Comparison of ENCODE assay signal across 23 cellular contexts in genomic region chr1:42422672-42423236, GRCh38. TPM values are rescaled to one million over a fixed set of nuclear protein-coding genes. Genes with fewer than 3 reads are reported as not detected.
DNase-seq lines count a peak whose midpoint lies in the region; ATAC-seq and TF ChIP-seq lines count a peak whose summit lies in the region.
"Had no signal": no experiment of that assay in that cellular context is flagged by ENCODE, and none has a peak within 500 bp of the region (broad histone marks: within the 10 kb centered on the region; RNA-seq: fewer than 3 reads in every experiment).

No MANE protein-coding gene starts in this region.

- no peak overlapping the region for H3K4me3 ChIP-seq in cardiac muscle cell
- no peak overlapping the region for H3K4me3 ChIP-seq in right cardiac atrium (ENCODE audit: low read length)
- H3K4me3 ChIP-seq: A549; BLaER1 treated with 17β-estradiol and CSF1 and Interleukin-3, amounts not matched to agents 10 nM and 100 nM; GM12878; GM23338 had no signal

- no peaks in the 10 kb centered on the region for H3K27me3 ChIP-seq in cardiac muscle cell
- no peaks in the 10 kb centered on the region for H3K27me3 ChIP-seq in right cardiac atrium (ENCODE audit: control insufficient read depth, insufficient read depth)
- H3K27me3 ChIP-seq: BLaER1 treated with 17β-estradiol and CSF1 and Interleukin-3, amounts not matched to agents 10 nM and 100 nM had no signal

- intact Hi-C loops in right cardiac atrium (cut with DNase I) = no loop called here

- WGBS in right cardiac atrium = 57% methylated on average over 10 of the region's 10 CpGs

- H3K9me3 ChIP-seq in cardiac muscle cell (ENCODE audit: low read depth) (no peaks in the 10 kb centered on the region), right cardiac atrium (ENCODE audit: control insufficient read depth, low read length) (no peaks in the 10 kb centered on the region)
- H3K9me3 ChIP-seq: A549; BLaER1 treated with 17β-estradiol and CSF1 and Interleukin-3, amounts not matched to agents 10 nM and 100 nM had no signal

- no peak for ATAC-seq in right cardiac atrium
- no peak for ATAC-seq in GM19397 (IDR thresholded peaks at IDR 0.05; ENCODE audit: unreplicated experiment)
- ATAC-seq: A549, GM12878, GM23338 had no signal

- TF ChIP-seq CTCF in cardiac muscle cell (IDR thresholded peaks at IDR 0.05; ENCODE audit: low read depth, low read length) = no peak

- H3K4me1 ChIP-seq in cardiac muscle cell (ENCODE audit: low read depth) = peaks cover 54% of the 10 kb centered on the region
- peaks cover 10% of the 10 kb centered on the region for H3K4me1 ChIP-seq in right cardiac atrium (ENCODE audit: control insufficient read depth, insufficient read depth, low read length)
- H3K4me1 ChIP-seq: A549 had no signal

- no peaks in the 10 kb centered on the region for H3K36me3 ChIP-seq in cardiac muscle cell
- H3K36me3 ChIP-seq: BLaER1 treated with 17β-estradiol and CSF1 and Interleukin-3, amounts not matched to agents 10 nM and 100 nM had no signal

- in situ Hi-C loops in KBM-7 (cut with MboI; ENCODE audit: low pct_unique_long_range_greater_than_20kb, low sequenced_read_pairs) = no loop called here

- H3K27ac ChIP-seq in cardiac muscle cell (peak overlapping the region; percentile 75), right cardiac atrium (ENCODE audit: low read length) (no peak overlapping the region)
- H3K27ac ChIP-seq: A549; BLaER1 treated with 17β-estradiol and CSF1 and Interleukin-3, amounts not matched to agents 10 nM and 100 nM; parathyroid adenoma had no signal

- DNase-seq in cardiac muscle cell (ENCODE audit: low read depth in 1 of 2, low spot score in 1 of 2) (peak; percentile 6 to 74), right cardiac atrium (no peak), NCI-H187 treated with DMSO at 0.1 percent for 48 hours (lab: John Stamatoyannopoulos, UW) (peak; percentile 59), NCI-H82 (lab: John Stamatoyannopoulos, UW) (peak; percentile 75), retina (peak; percentile 62), NCI-H2029 (lab: John Stamatoyannopoulos, UW) (no peak), KBM-7 (no peak)
- DNase-seq: activated CD4-positive, alpha-beta T cell treated with anti-CD3 and anti-CD28 coated beads for 1 hour; effector CD4-positive, alpha-beta T cell; erythroblast; mesenchymal stem cell; NCI-H1930; NK-92 treated with Interleukin-12 subunit alpha and Interleukin-12 subunit beta, amount 100 ng/mL, for 24 hours; T1000 had no signal

RNA-seq across cellular contexts. Expression of gene ZMYND12, which starts 33.1 kb away (rescaled TPM):
- total RNA-seq in cardiac muscle cell (0.39 and 1.1 TPM in 2 replicates), right cardiac atrium (1 to 10 TPM in 2 of 4 donors, under 1 TPM in 2; 0.56 to 2.1 (median 1.2) TPM)
- polyA plus RNA-seq in cardiac muscle cell (0.21 and 1.9 TPM in 2 replicates), right cardiac atrium (1.7 TPM)
- total RNA-seq: activated T-helper 1 cell treated with anti-CD3 and anti-CD28 coated beads, Interleukin-12 subunit alpha, Interleukin-12 subunit beta, Interleukin-2, Interleukin-4 antibody, amounts not matched to agents 30 ng/mL and 10 ng/mL and 1 ng/mL, durations not matched to agents 14 hours and 24 hours and 36 hours; frontal cortex had no signal

RNA-seq across cellular contexts. Expression of gene PPCS, which starts 33.6 kb away (rescaled TPM):
- 54.5 and 144 TPM in 2 replicates for total RNA-seq in cardiac muscle cell
- polyA plus RNA-seq in cardiac muscle cell = 93.4 and 102 TPM in 2 replicates
- total RNA-seq in right cardiac atrium = 10 to 100 TPM; 36.6 to 46.2 (median 40.6) TPM
- polyA plus RNA-seq in right cardiac atrium = 63.5 TPM

RNA-seq across cellular contexts. Expression of gene CCDC30, which starts 40.3 kb away (rescaled TPM):
- total RNA-seq in cardiac muscle cell (1.8 and 3.2 TPM in 2 replicates), right cardiac atrium (1 to 10 TPM; 1.4 to 2.9 (median 2.3) TPM)
- polyA plus RNA-seq in cardiac muscle cell (4.2 and 7.1 TPM in 2 replicates), right cardiac atrium (0.61 TPM)

RNA-seq across cellular contexts. Expression of gene RIMKLA, which starts 42.2 kb away (rescaled TPM):
- total RNA-seq in cardiac muscle cell = 8.1 and 14.9 TPM in 2 replicates
- 16.3 and 21.8 TPM in 2 replicates for polyA plus RNA-seq in cardiac muscle cell
- 1 to 10 TPM; 3.5 to 6.5 (median 5.3) TPM for total RNA-seq in right cardiac atrium
- polyA plus RNA-seq in right cardiac atrium = 3.2 TPM
- polyA plus RNA-seq: keratinocyte had no signal

Comparison
In these comparisons a context has a peak if more than half of its experiments do, and no peak if none do; other contexts are left out.
1. DNase-seq: peak in cardiac muscle cell (2 of 2), NCI-H187 treated with DMSO at 0.1 percent for 48 hours (single experiment), NCI-H82 (single experiment) and retina (single experiment); none in right cardiac atrium (0 of 3), NCI-H2029 (single experiment) and KBM-7 (single experiment).